Comparison of ENCODE assay signal across 27 cellular contexts in genomic region chr4:35604724-35605123, GRCh38.
"Had no signal": no experiment of that assay in that cellular context is flagged by ENCODE, and none has a peak within 500 bp of the region (broad histone marks: within the 10 kb centered on the region; RNA-seq: fewer than 3 reads in every experiment).

No MANE protein-coding gene starts in this region.

- H3K27me3 Mint-ChIP-seq: naive B cell; stimulated activated memory B cell treated with anti-CD40 and anti-IgM and Interleukin-4, amounts not matched to agents 10 μg/mL and 1 μg/mL and 100 μg/mL, for 72 hours; stimulated activated naive CD8-positive, alpha-beta T cell treated with anti-CD3 and anti-CD28 coated beads, Interleukin-15, amount 100 ng/mL, for 72 hours had no signal

- H3K36me3 Mint-ChIP-seq: immature natural killer cell; mesothelial cell of epicardium; naive B cell; natural killer cell; neural progenitor cell; stimulated activated memory B cell treated with anti-CD40 and anti-IgM and Interleukin-4, amounts not matched to agents 10 μg/mL and 1 μg/mL and 100 μg/mL, for 72 hours; type B pancreatic cell had no signal

- H3K27me3 ChIP-seq: neural progenitor cell, neutrophil, right atrium auricular region, right lobe of liver, tibial nerve, uterus had no signal

- H3K9me3 Mint-ChIP-seq: nephron progenitor cell; neural progenitor cell; stimulated activated memory B cell treated with anti-CD40 and anti-IgM and Interleukin-4, amounts not matched to agents 10 μg/mL and 1 μg/mL and 100 μg/mL, for 72 hours; type B pancreatic cell had no signal

- H3K4me1 Mint-ChIP-seq: immature natural killer cell; mesothelial cell of epicardium; naive B cell; natural killer cell; nephron progenitor cell; neural progenitor cell; stimulated activated memory B cell treated with anti-CD40 and anti-IgM and Interleukin-4, amounts not matched to agents 10 μg/mL and 1 μg/mL and 100 μg/mL, for 72 hours; stimulated activated naive CD8-positive, alpha-beta T cell treated with anti-CD3 and anti-CD28 coated beads, Interleukin-15, amount 100 ng/mL, for 72 hours had no signal

- H3K4me3 Mint-ChIP-seq: immature natural killer cell; mesothelial cell of epicardium; naive B cell; natural killer cell; nephron progenitor cell; neural progenitor cell; stimulated activated memory B cell treated with anti-CD40 and anti-IgM and Interleukin-4, amounts not matched to agents 10 μg/mL and 1 μg/mL and 100 μg/mL, for 72 hours; stimulated activated naive CD8-positive, alpha-beta T cell treated with anti-CD3 and anti-CD28 coated beads, Interleukin-15, amount 100 ng/mL, for 72 hours; type B pancreatic cell had no signal

- H3K4me1 ChIP-seq: left ventricle myocardium inferior, neural progenitor cell, parathyroid adenoma, right atrium auricular region, right lobe of liver, tibial nerve, uterus had no signal

- H3K9me3 ChIP-seq: neutrophil, right atrium auricular region, right lobe of liver, tibial nerve, uterus had no signal

- ATAC-seq: natural killer cell; right lobe of liver; stimulated activated memory B cell treated with anti-CD40 and anti-IgM and Interleukin-4, amounts not matched to agents 10 μg/mL and 1 μg/mL and 100 μg/mL, for 72 hours; stimulated activated naive CD8-positive, alpha-beta T cell treated with anti-CD3 and anti-CD28 coated beads, Interleukin-15, amount 100 ng/mL, for 72 hours had no signal

- DNase-seq: immature natural killer cell; islet precursor cell; left ventricle myocardium inferior; mesendoderm; naive B cell; natural killer cell; nephron progenitor cell; occipital lobe; right lobe of liver; stimulated activated CD4-positive, alpha-beta T cell treated with anti-CD3 and anti-CD28 coated beads, Interleukin-1b, Interleukin-23, amount 100 ng/mL, for 48 hours; stimulated activated CD4-positive, alpha-beta T cell treated with anti-CD3 and anti-CD28 coated beads, Interleukin-2, amount 100 ng/mL, for 48 hours; stimulated activated CD4-positive, alpha-beta T cell treated with anti-CD3 and anti-CD28 coated beads, Interleukin-4, amount 100 ng/mL, for 4 hours; stimulated activated CD8-positive, alpha-beta memory T cell treated with anti-CD3 and anti-CD28 coated beads, Interleukin-4, amount 100 ng/mL, for 48 hours; stimulated activated naive CD4-positive, alpha-beta T cell treated with Interleukin-2 at 50 U/mL for 16 hours; stimulated activated naive CD8-positive, alpha-beta T cell treated with anti-CD3 and anti-CD28 coated beads, Interleukin-15, amount 100 ng/mL, for 72 hours; substantia nigra; uterus had no signal

- H3K36me3 ChIP-seq: left ventricle myocardium inferior, neural progenitor cell, neutrophil, right atrium auricular region, right lobe of liver, tibial nerve, uterus had no signal

- H3K27ac Mint-ChIP-seq: immature natural killer cell; mesothelial cell of epicardium; naive B cell; natural killer cell; nephron progenitor cell; neural progenitor cell; stimulated activated memory B cell treated with anti-CD40 and anti-IgM and Interleukin-4, amounts not matched to agents 10 μg/mL and 1 μg/mL and 100 μg/mL, for 72 hours; stimulated activated naive CD8-positive, alpha-beta T cell treated with anti-CD3 and anti-CD28 coated beads, Interleukin-15, amount 100 ng/mL, for 72 hours; type B pancreatic cell had no signal

- H3K4me3 ChIP-seq: left ventricle myocardium inferior, lung, neural progenitor cell, right atrium auricular region, right lobe of liver, smooth muscle cell, tibial nerve, uterus had no signal
